ENCODE assay signal across 1 cellular context in genomic region chrX:48492293-48492910, GRCh38.
TF ChIP-seq lines count a peak whose summit lies in the region.

No MANE protein-coding gene starts in this region.

TF ChIP-seq in K562, 482 proteins besides CTCF, POLR2A, EP300 and RAD21:
- TF ChIP-seq, protein P1, sequence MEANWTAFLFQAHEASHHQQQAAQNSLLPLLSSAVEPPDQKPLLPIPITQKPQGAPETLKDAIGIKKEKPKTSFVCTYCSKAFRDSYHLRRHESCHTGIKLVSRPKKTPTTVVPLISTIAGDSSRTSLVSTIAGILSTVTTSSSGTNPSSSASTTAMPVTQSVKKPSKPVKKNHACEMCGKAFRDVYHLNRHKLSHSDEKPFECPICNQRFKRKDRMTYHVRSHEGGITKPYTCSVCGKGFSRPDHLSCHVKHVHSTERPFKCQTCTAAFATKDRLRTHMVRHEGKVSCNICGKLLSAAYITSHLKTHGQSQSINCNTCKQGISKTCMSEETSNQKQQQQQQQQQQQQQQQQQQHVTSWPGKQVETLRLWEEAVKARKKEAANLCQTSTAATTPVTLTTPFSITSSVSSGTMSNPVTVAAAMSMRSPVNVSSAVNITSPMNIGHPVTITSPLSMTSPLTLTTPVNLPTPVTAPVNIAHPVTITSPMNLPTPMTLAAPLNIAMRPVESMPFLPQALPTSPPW (CRISPR knock-in tag; IDR thresholded peaks at IDR 0.05), result peak; percentile 40
- TF ChIP-seq SMARCE1 (IDR thresholded peaks at IDR 0.05) (peak; percentile 70), LCOR (CRISPR knock-in tag; IDR thresholded peaks at IDR 0.05) (0 out of 2 replicates have a peak, but pooled peaks have one; percentile 56), JUND (IDR thresholded peaks at IDR 0.05; ENCODE audit: borderline replicate concordance, low read depth, low read length) (peak; percentile 87), JUND (tag; IDR thresholded peaks at IDR 0.05; ENCODE audit: borderline replicate concordance, low read depth, low read length) (peak; percentile 67; the same call in 1 of the 3 replicates), NFIX (CRISPR knock-in tag; IDR thresholded peaks at IDR 0.05; ENCODE audit: low read depth) (no peak), MAZ (CRISPR knock-in tag; conservative IDR thresholded peaks at IDR 0.05 in 1 of 2, IDR thresholded peaks at IDR 0.05 in 1 of 2) (peak in 1 of 2 experiments; percentile 41; a peak in 1 of 4 replicates), HINFP (tag; conservative IDR thresholded peaks at IDR 0.05; ENCODE audit: low read depth) (no peak), EHMT2 (IDR thresholded peaks at IDR 0.05) (0 out of 2 replicates have a peak, but pooled peaks have one; percentile 24), CTBP1 (IDR thresholded peaks at IDR 0.05; ENCODE audit: borderline replicate concordance) (peak; percentile 39; the same call in 1 of the 2 replicates), CBFA2T3 (IDR thresholded peaks at IDR 0.05) (peak; percentile 18; the same call in 1 of the 2 replicates), ZNF3 (CRISPR knock-in tag; IDR thresholded peaks at IDR 0.05) (no peak), CREM (IDR thresholded peaks at IDR 0.05; ENCODE audit: low read depth) (no peak), SOX6 (IDR thresholded peaks at IDR 0.05) (0 out of 2 replicates have a peak, but pooled peaks have one; percentile 13), HDAC1 (IDR thresholded peaks at IDR 0.05) (0 out of 4 replicates have a peak, but pooled peaks of 1 of the 2 experiments have one; percentile 13), C11orf30 (IDR thresholded peaks at IDR 0.05; ENCODE audit: low read depth) (no peak), RCOR1 (IDR thresholded peaks at IDR 0.05; ENCODE audit: borderline replicate concordance in 1 of 2, low read depth in 2 of 2, low read length in 2 of 2) (peak in 1 of 2 experiments; percentile 7; a peak in 1 of 4 replicates), DPF2 (IDR thresholded peaks at IDR 0.05) (peak; percentile 55), FOS (IDR thresholded peaks at IDR 0.05; ENCODE audit: extremely low read depth, insufficient read length) (peak; percentile 34), ARID1B (IDR thresholded peaks at IDR 0.05) (peak; percentile 66), ZNF384 (IDR thresholded peaks at IDR 0.05; ENCODE audit: low read depth, low read length) (no peak), E2F4 (CRISPR knock-in tag; IDR thresholded peaks at IDR 0.05; ENCODE audit: low read depth) (no peak), NELFE (IDR thresholded peaks at IDR 0.05; ENCODE audit: insufficient read depth, insufficient read length) (no peak), KDM5B (IDR thresholded peaks at IDR 0.05; ENCODE audit: insufficient replicate concordance, low read depth, low read length) (no peak), NCOA2 (IDR thresholded peaks at IDR 0.05; ENCODE audit: partially characterized antibody in 2 of 2) (peak in 1 of 2 experiments; percentile 65), CREB1 (IDR thresholded peaks at IDR 0.05) (no peak), CREB1 (CRISPR knock-in tag; IDR thresholded peaks at IDR 0.05) (no peak), FOSL1 (tag; conservative IDR thresholded peaks at IDR 0.05) (peak; percentile 93), KAT7 (CRISPR knock-in tag; IDR thresholded peaks at IDR 0.05; ENCODE audit: borderline replicate concordance) (no peak), HNRNPUL1 (IDR thresholded peaks at IDR 0.05; ENCODE audit: low read length) (no peak), FUS (optimal IDR thresholded peaks at IDR 0.05; ENCODE audit: low read depth, low read length) (no peak), SPI1 (IDR thresholded peaks at IDR 0.05; ENCODE audit: borderline replicate concordance, low read depth, low read length) (peak; percentile 8; the same call in 1 of the 2 replicates), JUN (IDR thresholded peaks at IDR 0.05; ENCODE audit: borderline replicate concordance, low read depth, low read length) (peak; percentile 81), JUN (CRISPR knock-in tag; IDR thresholded peaks at IDR 0.05; ENCODE audit: borderline replicate concordance) (no peak), SMARCA4 (IDR thresholded peaks at IDR 0.05) (peak; percentile 65; the same call in 1 of the 2 replicates), NR2C2 (CRISPR knock-in tag; IDR thresholded peaks at IDR 0.05) (no peak), NR2C2 (tag; IDR thresholded peaks at IDR 0.05) (0 out of 2 replicates have a peak, but pooled peaks have one; percentile 19), STAT5B (CRISPR knock-in tag; IDR thresholded peaks at IDR 0.05) (no peak), TCF3 (CRISPR knock-in tag; IDR thresholded peaks at IDR 0.05) (peak; percentile 10; the same call in 1 of the 2 replicates)
- TF ChIP-seq, protein P2, sequence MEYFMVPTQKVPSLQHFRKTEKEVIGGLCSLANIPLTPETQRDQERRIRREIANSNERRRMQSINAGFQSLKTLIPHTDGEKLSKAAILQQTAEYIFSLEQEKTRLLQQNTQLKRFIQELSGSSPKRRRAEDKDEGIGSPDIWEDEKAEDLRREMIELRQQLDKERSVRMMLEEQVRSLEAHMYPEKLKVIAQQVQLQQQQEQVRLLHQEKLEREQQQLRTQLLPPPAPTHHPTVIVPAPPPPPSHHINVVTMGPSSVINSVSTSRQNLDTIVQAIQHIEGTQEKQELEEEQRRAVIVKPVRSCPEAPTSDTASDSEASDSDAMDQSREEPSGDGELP (CRISPR knock-in tag; IDR thresholded peaks at IDR 0.05; ENCODE audit: borderline replicate concordance), result 0 out of 2 replicates have a peak, but pooled peaks have one; percentile 20
- TF ChIP-seq, protein P3, sequence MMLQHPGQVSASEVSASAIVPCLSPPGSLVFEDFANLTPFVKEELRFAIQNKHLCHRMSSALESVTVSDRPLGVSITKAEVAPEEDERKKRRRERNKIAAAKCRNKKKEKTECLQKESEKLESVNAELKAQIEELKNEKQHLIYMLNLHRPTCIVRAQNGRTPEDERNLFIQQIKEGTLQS (IDR thresholded peaks at IDR 0.05), result peak; percentile 81
- TF ChIP-seq, protein P3 (CRISPR knock-in tag; conservative IDR thresholded peaks at IDR 0.05), result peak; percentile 66; the same call in 1 of the 2 replicates
- TF ChIP-seq, protein P4, sequence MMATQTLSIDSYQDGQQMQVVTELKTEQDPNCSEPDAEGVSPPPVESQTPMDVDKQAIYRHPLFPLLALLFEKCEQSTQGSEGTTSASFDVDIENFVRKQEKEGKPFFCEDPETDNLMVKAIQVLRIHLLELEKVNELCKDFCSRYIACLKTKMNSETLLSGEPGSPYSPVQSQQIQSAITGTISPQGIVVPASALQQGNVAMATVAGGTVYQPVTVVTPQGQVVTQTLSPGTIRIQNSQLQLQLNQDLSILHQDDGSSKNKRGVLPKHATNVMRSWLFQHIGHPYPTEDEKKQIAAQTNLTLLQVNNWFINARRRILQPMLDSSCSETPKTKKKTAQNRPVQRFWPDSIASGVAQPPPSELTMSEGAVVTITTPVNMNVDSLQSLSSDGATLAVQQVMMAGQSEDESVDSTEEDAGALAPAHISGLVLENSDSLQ (IDR thresholded peaks at IDR 0.05), result no peak
- TF ChIP-seq, protein P5, sequence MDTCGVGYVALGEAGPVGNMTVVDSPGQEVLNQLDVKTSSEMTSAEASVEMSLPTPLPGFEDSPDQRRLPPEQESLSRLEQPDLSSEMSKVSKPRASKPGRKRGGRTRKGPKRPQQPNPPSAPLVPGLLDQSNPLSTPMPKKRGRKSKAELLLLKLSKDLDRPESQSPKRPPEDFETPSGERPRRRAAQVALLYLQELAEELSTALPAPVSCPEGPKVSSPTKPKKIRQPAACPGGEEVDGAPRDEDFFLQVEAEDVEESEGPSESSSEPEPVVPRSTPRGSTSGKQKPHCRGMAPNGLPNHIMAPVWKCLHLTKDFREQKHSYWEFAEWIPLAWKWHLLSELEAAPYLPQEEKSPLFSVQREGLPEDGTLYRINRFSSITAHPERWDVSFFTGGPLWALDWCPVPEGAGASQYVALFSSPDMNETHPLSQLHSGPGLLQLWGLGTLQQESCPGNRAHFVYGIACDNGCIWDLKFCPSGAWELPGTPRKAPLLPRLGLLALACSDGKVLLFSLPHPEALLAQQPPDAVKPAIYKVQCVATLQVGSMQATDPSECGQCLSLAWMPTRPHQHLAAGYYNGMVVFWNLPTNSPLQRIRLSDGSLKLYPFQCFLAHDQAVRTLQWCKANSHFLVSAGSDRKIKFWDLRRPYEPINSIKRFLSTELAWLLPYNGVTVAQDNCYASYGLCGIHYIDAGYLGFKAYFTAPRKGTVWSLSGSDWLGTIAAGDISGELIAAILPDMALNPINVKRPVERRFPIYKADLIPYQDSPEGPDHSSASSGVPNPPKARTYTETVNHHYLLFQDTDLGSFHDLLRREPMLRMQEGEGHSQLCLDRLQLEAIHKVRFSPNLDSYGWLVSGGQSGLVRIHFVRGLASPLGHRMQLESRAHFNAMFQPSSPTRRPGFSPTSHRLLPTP (IDR thresholded peaks at IDR 0.05; ENCODE audit: borderline replicate concordance, extremely low read depth, insufficient read length), result no peak
- TF ChIP-seq, protein P6, sequence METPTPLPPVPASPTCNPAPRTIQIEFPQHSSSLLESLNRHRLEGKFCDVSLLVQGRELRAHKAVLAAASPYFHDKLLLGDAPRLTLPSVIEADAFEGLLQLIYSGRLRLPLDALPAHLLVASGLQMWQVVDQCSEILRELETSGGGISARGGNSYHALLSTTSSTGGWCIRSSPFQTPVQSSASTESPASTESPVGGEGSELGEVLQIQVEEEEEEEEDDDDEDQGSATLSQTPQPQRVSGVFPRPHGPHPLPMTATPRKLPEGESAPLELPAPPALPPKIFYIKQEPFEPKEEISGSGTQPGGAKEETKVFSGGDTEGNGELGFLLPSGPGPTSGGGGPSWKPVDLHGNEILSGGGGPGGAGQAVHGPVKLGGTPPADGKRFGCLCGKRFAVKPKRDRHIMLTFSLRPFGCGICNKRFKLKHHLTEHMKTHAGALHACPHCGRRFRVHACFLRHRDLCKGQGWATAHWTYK (CRISPR knock-in tag; IDR thresholded peaks at IDR 0.05), result no peak
